17 cellular contexts compared by ENCODE assay signal in genomic region chr9:92163276-92163675, GRCh38. TPM values are rescaled to one million over a fixed set of nuclear protein-coding genes. Genes with fewer than 3 reads are reported as not detected.
DNase-seq lines count a peak whose midpoint lies in the region; ATAC-seq and TF ChIP-seq lines count a peak whose summit lies in the region.
"Had no signal": no experiment of that assay in that cellular context is flagged by ENCODE, and none has a peak within 500 bp of the region (broad histone marks: within the 10 kb centered on the region; RNA-seq: fewer than 3 reads in every experiment).

No MANE protein-coding gene starts in this region.

- H3K4me1 Mint-ChIP-seq in GM23338 = no peaks in the 10 kb centered on the region

- H2BK20ac ChIP-seq in IMR-90 (ENCODE audit: low read depth, low read length) = peak overlapping the region; percentile 74; the same call in 1 of the 2 replicates

- H3K18ac ChIP-seq in IMR-90 (ENCODE audit: low read depth, low read length) (peak overlapping the region; percentile 45), trophoblast cell (ENCODE audit: low read length) (no peak overlapping the region)

- no peak overlapping the region for H2AK9ac ChIP-seq in IMR-90 (replicated peaks; ENCODE audit: low read depth, low read length, poor library complexity)

- H3K14ac ChIP-seq in IMR-90 (replicated peaks; ENCODE audit: low read depth, low read length) (peak overlapping the region; percentile 31), trophoblast cell (ENCODE audit: low read length) (no peak overlapping the region)

- H4K91ac ChIP-seq in IMR-90 (ENCODE audit: insufficient read depth, low read depth, low read length) = peak overlapping the region; percentile 6
- peak overlapping the region; percentile 72 for H4K91ac ChIP-seq in trophoblast cell (ENCODE audit: low read depth, low read length)

- H4K12ac ChIP-seq in trophoblast cell (ENCODE audit: low read depth, low read length) = no peak overlapping the region

- H3K56ac ChIP-seq in IMR-90 (ENCODE audit: extremely low read depth, insufficient read depth, low read length) = no peak overlapping the region

- intact Hi-C loops in IMR-90 (cut with micrococcal nuclease) = no loop called here

- no peak for TF ChIP-seq CTCF in GM23338 (conservative IDR thresholded peaks at IDR 0.05; ENCODE audit: low read depth in 2 of 2)
- no peak for TF ChIP-seq CTCF in IMR-90 (conservative IDR thresholded peaks at IDR 0.05; ENCODE audit: low read depth, low read length)

- peak overlapping the region; percentile 70; the same call in 1 of the 3 replicates for H2BK15ac ChIP-seq in IMR-90 (ENCODE audit: low read depth, low read length)

- dilution Hi-C loops in IMR-90 (cut with HindIII; ENCODE audit: low sequenced_read_pairs, unreplicated experiment) = no loop called here

- H3K79me1 ChIP-seq in IMR-90 (ENCODE audit: low read depth in 1 of 2, low read length in 2 of 2) (no peaks in the 10 kb centered on the region), trophoblast cell (ENCODE audit: low read length) (peaks cover 2% of the 10 kb centered on the region)

- H4K8ac ChIP-seq in IMR-90 (ENCODE audit: low read depth in 2 of 2, low read length in 2 of 2) (peak overlapping the region in 1 of 2 experiments; percentile 15; a peak in 2 of 4 replicates), trophoblast cell (ENCODE audit: low read depth, low read length) (no peak overlapping the region)

- H3F3A ChIP-seq in GM23338 (replicated peaks; ENCODE audit: low read depth) = no peaks in the 10 kb centered on the region

- H3K4me3 Mint-ChIP-seq in GM23338 = no peak overlapping the region
- H3K4me3 Mint-ChIP-seq: CD8-positive, alpha-beta T cell had no signal

- 0 out of 2 replicates have a peak, but pooled peaks cover 6% of the 10 kb centered on the region for H3K9me1 ChIP-seq in IMR-90 (ENCODE audit: insufficient read depth, low read length)

- in situ Hi-C loops in IMR-90 (cut with MboI; ENCODE audit: low sequenced_read_pairs) = no loop called here

- H3K4ac ChIP-seq in IMR-90 (ENCODE audit: low read depth, low read length) = peak overlapping the region; percentile 72
- H3K4ac ChIP-seq in trophoblast cell (ENCODE audit: low read depth, low read length) = no peak overlapping the region

- H2AFZ ChIP-seq in GM23338 = peak overlapping the region; percentile 60; the same call in 1 of the 2 replicates
- H2AFZ ChIP-seq in IMR-90 (replicated peaks; ENCODE audit: low read length, poor library complexity) = peak overlapping the region; percentile 18
- H2AFZ ChIP-seq in trophoblast cell (ENCODE audit: insufficient read depth, low read length, poor library complexity) = no peak overlapping the region

- H3K27me3 ChIP-seq in GM23338 (ENCODE audit: insufficient read depth) = no peaks in the 10 kb centered on the region
- no peaks in the 10 kb centered on the region for H3K27me3 ChIP-seq in IMR-90 (ENCODE audit: control insufficient read depth, insufficient read depth, low read length)
- no peaks in the 10 kb centered on the region for H3K27me3 ChIP-seq in trophoblast cell (ENCODE audit: insufficient read depth, low read length)
- H3K27me3 ChIP-seq: BLaER1 had no signal

- POLR2A ChIA-PET in IMR-90 (lab: Charles Lee; ENCODE audit: unreplicated experiment) = no interaction called here

- H3K9ac ChIP-seq in IMR-90 (ENCODE audit: low read depth, low read length) (no peak overlapping the region), trophoblast cell (ENCODE audit: low read length) (no peak overlapping the region)
- H3K9ac ChIP-seq: BLaER1, KMS-11 had no signal

- H3K23ac ChIP-seq in IMR-90 (ENCODE audit: low read depth, low read length) = peak overlapping the region; percentile 38; the same call in 1 of the 2 replicates
- no peak overlapping the region for H3K23ac ChIP-seq in trophoblast cell (ENCODE audit: low read length)

- H3K4me3 ChIP-seq in GM23338 = no peak overlapping the region
- no peak overlapping the region for H3K4me3 ChIP-seq in IMR-90 (ENCODE audit: insufficient read depth, low read depth, low read length)
- H3K4me3 ChIP-seq in trophoblast cell (ENCODE audit: low read depth, low read length) = no peak overlapping the region
- H3K4me3 ChIP-seq: BLaER1, HAP-1 had no signal

- CTCF ChIA-PET in IMR-90 (lab: Yijun Ruan, JAX) = interaction anchor here (0.8 kb wide), 1 partner anchor 30 kb away, joined by 3 read pairs; no protein-coding TSS in a partner anchor

- no peak for DNase-seq in GM23338 (ENCODE audit: low spot score)
- no peak for DNase-seq in IMR-90
- peak; percentile 33 for DNase-seq in left lobe of liver (ENCODE audit: low spot score)
- DNase-seq in trophoblast cell = no peak
- DNase-seq in D341Med (ENCODE audit: low spot score) = no peak
- DNase-seq in DMS79 (lab: John Stamatoyannopoulos, UW) = no peak
- DNase-seq in LoVo (ENCODE audit: low spot score) = no peak
- DNase-seq: 8988T; Calu3; CD8-positive, alpha-beta T cell; DMS 273 treated with DMSO at 0.1 percent for 48 hours; DMS53; GOT3 had no signal

- no peaks in the 10 kb centered on the region; the same call in 1 of the 2 replicates for H3K9me2 ChIP-seq in GM23338 (ENCODE audit: insufficient read depth)

- no peak overlapping the region for H3K4me2 ChIP-seq in GM23338
- H3K4me2 ChIP-seq in IMR-90 (ENCODE audit: low read depth, low read length) = no peak overlapping the region
- H3K4me2 ChIP-seq in trophoblast cell (ENCODE audit: low read length) = no peak overlapping the region
- H3K4me2 ChIP-seq: BLaER1, KMS-11 had no signal

- H4K20me1 ChIP-seq in GM23338 (replicated peaks; ENCODE audit: insufficient read depth) (no peaks in the 10 kb centered on the region), IMR-90 (ENCODE audit: insufficient read depth, low read length) (no peaks in the 10 kb centered on the region)
- H4K20me1 ChIP-seq: BLaER1 had no signal

- H3K27ac Mint-ChIP-seq in GM23338 = no peak overlapping the region
- H3K27ac Mint-ChIP-seq: CD8-positive, alpha-beta T cell had no signal

- H3K27me3 Mint-ChIP-seq in GM23338 (ENCODE audit: insufficient read depth, low read depth, poor library complexity) = peaks cover 6% of the 10 kb centered on the region

- no peak for TF ChIP-seq POLR2A in IMR-90 (IDR thresholded peaks at IDR 0.05; ENCODE audit: low read depth, low read length)

- H2BK120ac ChIP-seq in IMR-90 (ENCODE audit: low read depth, low read length) (peak overlapping the region; percentile 25; the same call in 1 of the 2 replicates), trophoblast cell (ENCODE audit: insufficient read depth, low read length, poor library complexity) (peak overlapping the region; percentile 6)

- H2BK12ac ChIP-seq in trophoblast cell (ENCODE audit: low read length) = no peak overlapping the region

- ATAC-seq in GM23338 = no peak
- no peak for ATAC-seq in IMR-90 (ENCODE audit: low read depth)
- ATAC-seq in left lobe of liver = no peak
- no peak for ATAC-seq in GM21717 (IDR thresholded peaks at IDR 0.05; ENCODE audit: unreplicated experiment)
- ATAC-seq: CD8-positive, alpha-beta T cell had no signal

- H3K36me3 ChIP-seq in GM23338 (ENCODE audit: insufficient read depth) (no peaks in the 10 kb centered on the region), IMR-90 (ENCODE audit: control insufficient read depth, insufficient read depth, low read length) (peaks cover 5% of the 10 kb centered on the region; the same call in 1 of the 2 replicates), trophoblast cell (ENCODE audit: control insufficient read depth in 1 of 2, insufficient read depth in 2 of 2, low read length in 2 of 2) (no peaks in the 10 kb centered on the region)
- H3K36me3 ChIP-seq: BLaER1, HAP-1 had no signal

- H3K9me3 ChIP-seq in IMR-90 (ENCODE audit: control insufficient read depth, insufficient read depth, low read length) (peaks cover 15% of the 10 kb centered on the region), trophoblast cell (ENCODE audit: insufficient read depth, low read depth, low read length) (peaks cover 14% of the 10 kb centered on the region)
- H3K9me3 ChIP-seq: HAP-1 had no signal

- H2AK5ac ChIP-seq in IMR-90 (ENCODE audit: low read depth, low read length) (peak overlapping the region; percentile 92; the same call in 1 of the 2 replicates), trophoblast cell (ENCODE audit: low read length) (no peak overlapping the region)

- no peaks in the 10 kb centered on the region for H3K4me1 ChIP-seq in GM23338 (ENCODE audit: insufficient read depth)
- H3K4me1 ChIP-seq in IMR-90 (ENCODE audit: control insufficient read depth, insufficient read depth, low read length) = peaks cover 8% of the 10 kb centered on the region
- peaks cover 6 to 8% of the 10 kb centered on the region in 2 experiments for H3K4me1 ChIP-seq in trophoblast cell (ENCODE audit: control insufficient read depth in 1 of 2, insufficient read depth in 2 of 2, low read length in 2 of 2)
- H3K4me1 ChIP-seq: BLaER1, HAP-1 had no signal

- H4K5ac ChIP-seq in IMR-90 (ENCODE audit: low read depth, low read length) = peak overlapping the region; percentile 4

- H3K79me2 ChIP-seq in GM23338 (replicated peaks; ENCODE audit: insufficient read depth) = no peaks in the 10 kb centered on the region
- no peaks in the 10 kb centered on the region for H3K79me2 ChIP-seq in trophoblast cell (ENCODE audit: control insufficient read depth, insufficient read depth, low read length, poor library complexity)

- no peaks in the 10 kb centered on the region; the same call in 2 of the 3 replicates for H3K9me3 Mint-ChIP-seq in GM23338

- H2BK5ac ChIP-seq in IMR-90 (ENCODE audit: low read depth, low read length, poor library complexity, severe bottlenecking) (peak overlapping the region; percentile 59), trophoblast cell (ENCODE audit: low read depth, low read length, poor library complexity) (no peak overlapping the region)

- whole genome bisulfite sequencing in IMR-90 (ENCODE audit: extremely low coverage in 2 of 2, insufficient read length in 1 of 2), 2 experiments = 87% methylated on average over 3 of the region's 4 CpGs; no CpG with 5 or more reads in 1 of the 2 experiments
- WGBS in trophoblast cell (ENCODE audit: extremely low coverage, insufficient coverage, insufficient read length) = no CpG with 5 or more reads among the region's 4 CpGs

- no peak for TF ChIP-seq RAD21 in IMR-90 (IDR thresholded peaks at IDR 0.05; ENCODE audit: low read length)

- BruUV-seq in IMR-90 (replicated peaks; lab: Mats Ljungman, UMichigan) = no TSS peak

- no peaks in the 10 kb centered on the region; the same call in 2 of the 3 replicates for H3K36me3 Mint-ChIP-seq in GM23338 (ENCODE audit: low read depth)
- H3K36me3 Mint-ChIP-seq: CD8-positive, alpha-beta T cell had no signal

- no peak overlapping the region for H3K27ac ChIP-seq in GM23338 (ENCODE audit: low read depth)
- peak overlapping the region; percentile 4; the same call in 1 of the 2 replicates for H3K27ac ChIP-seq in IMR-90 (ENCODE audit: insufficient read depth, low read length)
- H3K27ac ChIP-seq in trophoblast cell (ENCODE audit: low read depth, low read length) = no peak overlapping the region
- H3K27ac ChIP-seq: BLaER1, KMS-11 had no signal

RNA-seq across cellular contexts. Expression of gene SPTLC1, which starts 48.1 kb away (rescaled TPM):
- total RNA-seq in GM23338 (2014; rRNA removed; shearing (Covaris generic)) = 91.0 and 100 TPM in 2 replicates
- 42.6 and 54.8 TPM in 2 replicates for polyA plus RNA-seq in GM23338 (2016; fragmentation: Nextera tagmentation; extraction: Ambion mirVana)
- total RNA-seq in IMR-90 (2012; rRNA removed) = 92.7 and 95.8 TPM in 2 replicates
- 59.9 and 65.7 TPM in 2 replicates for polyA plus RNA-seq in IMR-90 (2012; rRNA removed)
- polyA plus RNA-seq in IMR-90 (2012; cell fraction: cytosol; rRNA removed) = 16.7 and 23.9 TPM in 2 replicates
- polyA plus RNA-seq in IMR-90 (2012; cell fraction: nucleus; rRNA removed; ENCODE audit: low replicate concordance) = 32.2 and 53.4 TPM in 2 replicates
- total RNA-seq in left lobe of liver = 11.6 TPM
- polyA plus RNA-seq in trophoblast cell (2013) = 91.7 and 94.4 TPM in 2 replicates
